ENCODE assay signal across 8 cellular contexts in the genomic region with DNA sequence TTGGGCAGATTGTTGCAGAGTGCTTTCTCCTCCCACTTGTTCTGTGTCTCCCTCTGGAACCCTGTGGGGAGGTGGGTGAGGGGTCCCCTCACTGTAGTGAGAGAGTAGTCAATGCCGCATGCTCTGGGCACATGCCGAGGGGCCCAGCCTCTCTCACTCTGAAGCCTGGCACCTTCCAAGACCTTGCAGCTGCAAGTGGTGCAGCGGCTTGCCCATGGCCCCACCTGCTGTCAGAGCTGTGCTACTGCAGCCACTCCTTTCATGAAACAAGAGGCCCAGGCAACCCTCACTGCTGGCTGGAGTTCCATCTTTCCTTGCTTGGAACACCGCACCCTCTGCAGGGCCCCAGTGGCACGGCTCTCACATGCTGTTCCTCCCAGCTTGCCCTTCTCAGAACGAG. TPM values are rescaled to one million over a fixed set of nuclear protein-coding genes. Genes with fewer than 3 reads are reported as not detected.
A peak's percentile ranks its signal among the peaks of the same experiment; 100 is the strongest.
DNase-seq lines count a peak whose midpoint lies in the region; ATAC-seq and TF ChIP-seq lines count a peak whose summit lies in the region.

No MANE protein-coding gene starts in this region.

- ATAC-seq in upper lobe of right lung, result peak; percentile 89

- H3K36me3 ChIP-seq in upper lobe of right lung, result no peaks in the 10 kb centered on the region

- no peak overlapping the region for H3K27ac ChIP-seq in RWPE1
- H3K27ac ChIP-seq in upper lobe of right lung, result no peak overlapping the region

- DNase-seq in GM20000 (ENCODE audit: low spot score) (no peak), RWPE1 (ENCODE audit: low spot score) (peak; percentile 41), head of caudate nucleus (peak; percentile 67 to 90 (median 82)), posterior vena cava (ENCODE audit: low spot score) (peak; percentile 92), upper lobe of right lung (peak; percentile 76), GM13977 (ENCODE audit: low spot score) (no peak), OCI-M2 (lab: John Stamatoyannopoulos, UW; ENCODE audit: unreplicated experiment) (no peak)
- peak; percentile 71 for DNase-seq in activated naive CD4-positive, alpha-beta T cell treated with anti-CD3 and anti-CD28 coated beads, Interleukin-2, amount 50 U/mL, for 16 hours

- CTCF ChIA-PET in RWPE1 (lab: Yijun Ruan, JAX), result interaction anchor here (0.6 to 1.2 kb wide), 4 partner anchors 12 to 370 kb away, joined by 3 to 4 read pairs (median 3); no protein-coding TSS in a partner anchor

- peak; percentile 7 for TF ChIP-seq CTCF in GM20000 (IDR thresholded peaks at IDR 0.05; ENCODE audit: extremely low read depth, missing control alignments)
- TF ChIP-seq CTCF in RWPE1 (conservative IDR thresholded peaks at IDR 0.05; ENCODE audit: low read depth), result peak; percentile 89
- peak; percentile 82 for TF ChIP-seq CTCF in upper lobe of right lung (IDR thresholded peaks at IDR 0.05)
- TF ChIP-seq CTCF in GM13977 (IDR thresholded peaks at IDR 0.05; ENCODE audit: extremely low read depth, insufficient read depth, missing control alignments), result no peak

- no peaks in the 10 kb centered on the region for H3K4me1 ChIP-seq in upper lobe of right lung

- in situ Hi-C loops in GM13977 (cut with MboI; ENCODE audit: low pct_unique_long_range_greater_than_20kb, low sequenced_read_pairs, unreplicated experiment), result no loop called here

- H3K9me3 ChIP-seq in upper lobe of right lung, result no peaks in the 10 kb centered on the region

- POLR2A ChIA-PET in RWPE1 (lab: Yijun Ruan, JAX; ENCODE audit: low non-redundant PET), result no interaction called here

- H3K27me3 ChIP-seq in upper lobe of right lung, result no peaks in the 10 kb centered on the region

- intact Hi-C loops in head of caudate nucleus (cut with DNase I) (no loop called here), posterior vena cava (cut with DNase I) (loop anchor here in 1 of 2 donors (5.0 kb wide), 1 partner anchor 366 kb away; no protein-coding TSS in a partner anchor), upper lobe of right lung (cut with DNase I) (no loop called here)

- H3K4me3 ChIP-seq in upper lobe of right lung, result no peak overlapping the region

RNA-seq across cellular contexts. Expression of a gene that starts 58.4 kb away (rescaled TPM):
- total RNA-seq in posterior vena cava (100 to 1,000 TPM; 606 to 689 TPM), upper lobe of right lung (175 TPM)

Comparison
In these comparisons a context has a peak if more than half of its experiments do, and no peak if none do; other contexts are left out.
1. DNase-seq: peak in RWPE1 (single experiment), activated naive CD4-positive, alpha-beta T cell treated with anti-CD3 and anti-CD28 coated beads, Interleukin-2, amount 50 U/mL, for 16 hours (single experiment), head of caudate nucleus (42 of 42), posterior vena cava (single experiment) and upper lobe of right lung (single experiment); none in GM20000 (single experiment), GM13977 (single experiment) and OCI-M2 (single experiment).